19 cellular contexts compared by ENCODE assay signal in the genomic region with DNA sequence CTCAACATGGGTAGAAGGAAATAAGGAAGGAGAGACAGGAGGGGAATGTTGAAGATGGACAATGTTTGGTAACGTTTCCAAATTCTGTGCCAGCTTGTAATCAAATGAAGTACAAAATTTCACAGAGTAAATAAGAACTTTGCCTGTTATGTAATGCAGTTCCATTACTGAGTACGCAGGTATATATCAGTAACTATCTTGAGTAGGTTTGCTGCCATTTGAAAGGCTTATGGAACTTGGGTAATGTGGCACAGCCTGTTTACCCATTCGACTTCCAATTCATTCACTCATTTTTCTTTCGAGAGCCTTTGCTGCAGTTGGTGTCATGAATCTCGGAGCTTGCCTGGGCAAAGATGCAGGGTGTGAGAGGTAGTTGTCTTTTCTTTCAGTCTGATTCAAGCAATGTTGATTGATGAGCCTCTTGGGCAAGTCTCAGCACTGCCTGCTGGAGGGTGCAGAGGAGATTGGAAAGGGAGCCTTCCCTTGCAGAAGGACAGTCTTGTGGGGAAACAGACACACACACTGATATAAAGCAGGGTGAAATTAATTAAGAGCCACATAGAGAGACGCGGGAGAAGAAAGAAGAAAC.
"Had no signal": no experiment of that assay in that cellular context is flagged by ENCODE, and none has a peak within 500 bp of the region (broad histone marks: within the 10 kb centered on the region; RNA-seq: fewer than 3 reads in every experiment).

No MANE protein-coding gene starts in this region.

- H3K27me3 ChIP-seq: gastrocnemius medialis, left lung, neural progenitor cell, ovary, sigmoid colon, spleen had no signal

- H3K4me2 ChIP-seq: neural progenitor cell had no signal

- H3K27ac Mint-ChIP-seq: activated CD4-positive, alpha-beta memory T cell treated with anti-CD3 and anti-CD28 coated beads for 36 hours; activated CD4-positive, alpha-beta T cell treated with anti-CD3 and anti-CD28 coated beads for 36 hours; activated naive CD8-positive, alpha-beta T cell treated with anti-CD3 and anti-CD28 coated beads, Interleukin-2, amount 10 ng/mL, durations not matched to agents 7 days and 5 days; activated T-helper 17 cell treated with anti-CD3 and anti-CD28 coated beads, Interleukin-2, amount 50 U/mL, for 72 hours; effector memory CD8-positive, alpha-beta T cell; neural progenitor cell; stimulated activated naive B cell treated with anti-CD40 and anti-IgM and Interleukin-4, amounts not matched to agents 10 μg/mL and 1 μg/mL and 100 μg/mL, for 72 hours; WTC11 had no signal

- H3K9ac ChIP-seq: neural progenitor cell had no signal

- DNase-seq: activated CD4-positive, alpha-beta memory T cell treated with anti-CD3 and anti-CD28 coated beads for 36 hours; activated CD4-positive, alpha-beta T cell treated with anti-CD3 and anti-CD28 coated beads for 36 hours; activated naive CD4-positive, alpha-beta T cell; activated naive CD8-positive, alpha-beta T cell treated with anti-CD3 and anti-CD28 coated beads, Interleukin-2, amount 10 ng/mL, durations not matched to agents 7 days and 5 days; amygdala; caudate nucleus; effector memory CD8-positive, alpha-beta T cell; gastrocnemius medialis; kidney; left lung; ovary; sigmoid colon; spleen; stimulated activated naive B cell treated with anti-CD40 and anti-IgM and Interleukin-4, amounts not matched to agents 10 μg/mL and 1 μg/mL and 100 μg/mL, for 72 hours; SW 1271; T-helper 2 cell had no signal

- H3K4me3 Mint-ChIP-seq: activated CD4-positive, alpha-beta memory T cell treated with anti-CD3 and anti-CD28 coated beads for 36 hours; activated CD4-positive, alpha-beta T cell treated with anti-CD3 and anti-CD28 coated beads for 36 hours; activated naive CD8-positive, alpha-beta T cell treated with anti-CD3 and anti-CD28 coated beads, Interleukin-2, amount 10 ng/mL, durations not matched to agents 7 days and 5 days; activated T-helper 17 cell treated with anti-CD3 and anti-CD28 coated beads, Interleukin-2, amount 50 U/mL, for 72 hours; effector memory CD8-positive, alpha-beta T cell; neural progenitor cell; stimulated activated naive B cell treated with anti-CD40 and anti-IgM and Interleukin-4, amounts not matched to agents 10 μg/mL and 1 μg/mL and 100 μg/mL, for 72 hours; WTC11 had no signal

- H3K4me1 Mint-ChIP-seq: activated CD4-positive, alpha-beta T cell treated with anti-CD3 and anti-CD28 coated beads for 36 hours; activated naive CD8-positive, alpha-beta T cell treated with anti-CD3 and anti-CD28 coated beads, Interleukin-2, amount 10 ng/mL, durations not matched to agents 7 days and 5 days; activated T-helper 17 cell treated with anti-CD3 and anti-CD28 coated beads, Interleukin-2, amount 50 U/mL, for 72 hours; neural progenitor cell; stimulated activated naive B cell treated with anti-CD40 and anti-IgM and Interleukin-4, amounts not matched to agents 10 μg/mL and 1 μg/mL and 100 μg/mL, for 72 hours had no signal

- H3K4me1 ChIP-seq: left lung, spleen had no signal

- H2AFZ ChIP-seq: neural progenitor cell had no signal

- H3K36me3 Mint-ChIP-seq: activated CD4-positive, alpha-beta memory T cell treated with anti-CD3 and anti-CD28 coated beads for 36 hours; activated naive CD8-positive, alpha-beta T cell treated with anti-CD3 and anti-CD28 coated beads, Interleukin-2, amount 10 ng/mL, durations not matched to agents 7 days and 5 days; neural progenitor cell; stimulated activated naive B cell treated with anti-CD40 and anti-IgM and Interleukin-4, amounts not matched to agents 10 μg/mL and 1 μg/mL and 100 μg/mL, for 72 hours; WTC11 had no signal

- ATAC-seq: activated CD4-positive, alpha-beta T cell treated with anti-CD3 and anti-CD28 coated beads for 36 hours; activated T-helper 17 cell treated with anti-CD3 and anti-CD28 coated beads, Interleukin-2, amount 50 U/mL, for 72 hours; effector memory CD8-positive, alpha-beta T cell; gastrocnemius medialis; left lung; stimulated activated naive B cell treated with anti-CD40 and anti-IgM and Interleukin-4, amounts not matched to agents 10 μg/mL and 1 μg/mL and 100 μg/mL, for 72 hours; WTC11 had no signal

- H3K36me3 ChIP-seq: gastrocnemius medialis, left lung, neural progenitor cell, ovary, sigmoid colon, spleen had no signal

- H3K27me3 Mint-ChIP-seq: activated CD4-positive, alpha-beta T cell treated with anti-CD3 and anti-CD28 coated beads for 36 hours; activated naive CD8-positive, alpha-beta T cell treated with anti-CD3 and anti-CD28 coated beads, Interleukin-2, amount 10 ng/mL, durations not matched to agents 7 days and 5 days had no signal

- H3K4me3 ChIP-seq: gastrocnemius medialis, left lung, neural progenitor cell, ovary, sigmoid colon, spleen had no signal

- H3K9me3 ChIP-seq: gastrocnemius medialis, left lung, ovary, sigmoid colon, spleen had no signal

- H3K27ac ChIP-seq: gastrocnemius medialis, left lung, neural progenitor cell, ovary, sigmoid colon, spleen had no signal

- H3K9me3 Mint-ChIP-seq: activated CD4-positive, alpha-beta memory T cell treated with anti-CD3 and anti-CD28 coated beads for 36 hours; activated naive CD8-positive, alpha-beta T cell treated with anti-CD3 and anti-CD28 coated beads, Interleukin-2, amount 10 ng/mL, durations not matched to agents 7 days and 5 days; activated T-helper 17 cell treated with anti-CD3 and anti-CD28 coated beads, Interleukin-2, amount 50 U/mL, for 72 hours; effector memory CD8-positive, alpha-beta T cell; neural progenitor cell; stimulated activated naive B cell treated with anti-CD40 and anti-IgM and Interleukin-4, amounts not matched to agents 10 μg/mL and 1 μg/mL and 100 μg/mL, for 72 hours had no signal
